Comparison of ENCODE assay signal across 27 cellular contexts in genomic region chr12:25546318-25546717, GRCh38. TPM values are rescaled to one million over a fixed set of nuclear protein-coding genes. Genes with fewer than 3 reads are reported as not detected.
"Had no signal": no experiment of that assay in that cellular context is flagged by ENCODE, and none has a peak within 500 bp of the region (broad histone marks: within the 10 kb centered on the region; RNA-seq: fewer than 3 reads in every experiment).

No MANE protein-coding gene starts in this region.

- H3K9me3 Mint-ChIP-seq: activated B cell treated with CpG ODN at 0.5 μM for 24 hours; activated CD4-positive, alpha-beta memory T cell treated with anti-CD3 and anti-CD28 coated beads for 36 hours; activated CD4-positive, alpha-beta T cell treated with anti-CD3 and anti-CD28 coated beads, Interleukin-2, amount 10 ng/mL, durations not matched to agents 24 days and 14 days; activated naive CD4-positive, alpha-beta T cell treated with anti-CD3 and anti-CD28 coated beads, Interleukin-2, amount 10 ng/mL, durations not matched to agents 7 days and 5 days; T-helper 1 cell treated with Interleukin-12 subunit alpha and Interleukin-12 subunit beta and Interleukin-4 antibody, amounts not matched to agents 30 μg/mL and 1 μg/mL, for 36 hours had no signal

- H3K36me3 ChIP-seq: SJCRH30 had no signal

- H3K27ac ChIP-seq: SJCRH30 had no signal

- H3K36me3 Mint-ChIP-seq: activated CD4-positive, alpha-beta memory T cell treated with anti-CD3 and anti-CD28 coated beads for 36 hours; activated naive CD4-positive, alpha-beta T cell treated with anti-CD3 and anti-CD28 coated beads, Interleukin-2, amount 10 ng/mL, durations not matched to agents 7 days and 5 days; activated naive CD8-positive, alpha-beta T cell treated with anti-CD3 and anti-CD28 coated beads for 36 hours had no signal

- H3K4me3 ChIP-seq: K562, SJCRH30 had no signal

- DNase-seq: activated B cell treated with CpG ODN at 0.5 μM for 24 hours; activated CD4-positive, alpha-beta memory T cell treated with anti-CD3 and anti-CD28 coated beads for 36 hours; activated CD4-positive, alpha-beta T cell treated with anti-CD3 and anti-CD28 coated beads for 1 hour; activated CD4-positive, alpha-beta T cell treated with anti-CD3 and anti-CD28 coated beads, Interleukin-2, amount 10 ng/mL, durations not matched to agents 24 days and 14 days; activated CD8-positive, alpha-beta memory T cell treated with anti-CD3 and anti-CD28 coated beads for 24 hours; activated gamma-delta T cell treated with Interleukin-2 at 50 U/mL for 16 hours; activated naive CD4-positive, alpha-beta T cell treated with anti-CD3 and anti-CD28 coated beads, Interleukin-2, amount 10 ng/mL, durations not matched to agents 7 days and 5 days; activated naive CD8-positive, alpha-beta T cell treated with anti-CD3 and anti-CD28 coated beads for 36 hours; activated T-cell treated with anti-CD3 and anti-CD28 coated beads for 4 hours; activated T-cell treated with anti-CD3 and anti-CD28 coated beads, Interleukin-2, amount 50 U/mL, for 48 hours; anterior cingulate cortex; caudate nucleus; Karpas-422; NCI-H1105 treated with DMSO at 0.1 percent for 48 hours; NCI-H1436 treated with DMSO at 0.1 percent for 48 hours; NCI-H187; NCI-H2081; NCI-H446 treated with DMSO at 0.1 percent for 48 hours; NCI-H526; NCI-H774; SJCRH30 had no signal

- H3K4me1 ChIP-seq: SJCRH30 had no signal

- H3K27ac Mint-ChIP-seq: activated B cell treated with CpG ODN at 0.5 μM for 24 hours; activated CD4-positive, alpha-beta memory T cell treated with anti-CD3 and anti-CD28 coated beads for 36 hours; activated CD4-positive, alpha-beta T cell treated with anti-CD3 and anti-CD28 coated beads, Interleukin-2, amount 10 ng/mL, durations not matched to agents 24 days and 14 days; activated naive CD4-positive, alpha-beta T cell treated with anti-CD3 and anti-CD28 coated beads, Interleukin-2, amount 10 ng/mL, durations not matched to agents 7 days and 5 days; activated naive CD8-positive, alpha-beta T cell treated with anti-CD3 and anti-CD28 coated beads for 36 hours; activated T-helper 17 cell treated with anti-CD3 and anti-CD28 coated beads, Interleukin-2, amount 50 U/mL, for 72 hours; T-helper 1 cell treated with Interleukin-12 subunit alpha and Interleukin-12 subunit beta and Interleukin-4 antibody, amounts not matched to agents 30 μg/mL and 1 μg/mL, for 36 hours had no signal

- H3K9me3 ChIP-seq: SJCRH30 had no signal

- H3K27me3 Mint-ChIP-seq: activated naive CD4-positive, alpha-beta T cell treated with anti-CD3 and anti-CD28 coated beads, Interleukin-2, amount 10 ng/mL, durations not matched to agents 7 days and 5 days; activated naive CD8-positive, alpha-beta T cell treated with anti-CD3 and anti-CD28 coated beads for 36 hours had no signal

- H3K4me1 Mint-ChIP-seq: activated B cell treated with CpG ODN at 0.5 μM for 24 hours; activated CD4-positive, alpha-beta T cell treated with anti-CD3 and anti-CD28 coated beads, Interleukin-2, amount 10 ng/mL, durations not matched to agents 24 days and 14 days; activated naive CD4-positive, alpha-beta T cell treated with anti-CD3 and anti-CD28 coated beads, Interleukin-2, amount 10 ng/mL, durations not matched to agents 7 days and 5 days; activated naive CD8-positive, alpha-beta T cell treated with anti-CD3 and anti-CD28 coated beads for 36 hours; activated T-helper 17 cell treated with anti-CD3 and anti-CD28 coated beads, Interleukin-2, amount 50 U/mL, for 72 hours had no signal

- H3K4me3 Mint-ChIP-seq: activated B cell treated with CpG ODN at 0.5 μM for 24 hours; activated CD4-positive, alpha-beta memory T cell treated with anti-CD3 and anti-CD28 coated beads for 36 hours; activated CD4-positive, alpha-beta T cell treated with anti-CD3 and anti-CD28 coated beads, Interleukin-2, amount 10 ng/mL, durations not matched to agents 24 days and 14 days; activated naive CD4-positive, alpha-beta T cell treated with anti-CD3 and anti-CD28 coated beads, Interleukin-2, amount 10 ng/mL, durations not matched to agents 7 days and 5 days; activated naive CD8-positive, alpha-beta T cell treated with anti-CD3 and anti-CD28 coated beads for 36 hours; activated T-helper 17 cell treated with anti-CD3 and anti-CD28 coated beads, Interleukin-2, amount 50 U/mL, for 72 hours; T-helper 1 cell treated with Interleukin-12 subunit alpha and Interleukin-12 subunit beta and Interleukin-4 antibody, amounts not matched to agents 30 μg/mL and 1 μg/mL, for 36 hours had no signal

- H3K27me3 ChIP-seq: SJCRH30 had no signal

RNA-seq across cellular contexts. Expression of gene LMNTD1, which starts 6.8 kb away (rescaled TPM):
- total RNA-seq: activated B cell treated with CpG ODN at 0.5 μM for 24 hours; activated CD4-positive, alpha-beta memory T cell treated with anti-CD3 and anti-CD28 coated beads for 36 hours; activated CD4-positive, alpha-beta T cell treated with anti-CD3 and anti-CD28 coated beads, Interleukin-2, amount 10 ng/mL, durations not matched to agents 24 days and 14 days; activated naive CD8-positive, alpha-beta T cell treated with anti-CD3 and anti-CD28 coated beads for 36 hours; activated T-helper 17 cell treated with anti-CD3 and anti-CD28 coated beads, Interleukin-2, amount 50 U/mL, for 72 hours; K562; OCI-LY7; Right ventricle myocardium inferior; RPMI7951; SJCRH30 had no signal
- polyA plus RNA-seq: K562 had no signal
